Comparison of ENCODE assay signal across 9 cellular contexts in the genomic region with DNA sequence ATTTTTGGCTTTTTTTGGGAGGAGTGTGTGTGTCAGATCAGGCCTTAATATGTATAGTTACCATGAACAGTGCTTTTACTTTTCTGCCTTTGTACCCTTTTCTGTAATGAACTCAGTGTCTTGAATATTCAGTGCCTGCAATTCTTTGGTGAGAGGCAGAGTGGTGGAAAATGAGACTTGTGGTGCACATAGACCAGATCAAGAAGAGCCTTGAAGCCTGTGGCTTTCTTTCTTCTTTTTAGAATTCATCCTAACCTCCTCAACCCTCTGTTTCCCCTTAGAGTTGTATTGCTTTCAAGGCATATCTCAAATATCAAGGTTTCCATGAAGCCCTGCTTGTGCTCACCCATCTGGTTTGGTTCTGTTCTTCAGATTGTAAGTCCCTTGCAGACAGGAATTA. TPM values are rescaled to one million over a fixed set of nuclear protein-coding genes. Genes with fewer than 3 reads are reported as not detected.
DNase-seq lines count a peak whose midpoint lies in the region; ATAC-seq and TF ChIP-seq lines count a peak whose summit lies in the region.
"Had no signal": no experiment of that assay in that cellular context is flagged by ENCODE, and none has a peak within 500 bp of the region (broad histone marks: within the 10 kb centered on the region; RNA-seq: fewer than 3 reads in every experiment).

No MANE protein-coding gene starts in this region.

- POLR2A ChIA-PET in activated B cell treated with CpG ODN at 0.5 μM for 24 hours (lab: Charles Lee) = interaction anchor here (0.7 kb wide), 2 partner anchors 127 to 1012 kb away, joined by 4 to 5 read pairs; no protein-coding TSS in a partner anchor

- peak overlapping the region; percentile 16 for H3K27ac Mint-ChIP-seq in activated T-cell treated with anti-CD3 and anti-CD28 coated beads, Interleukin-2, amount 50 U/mL, for 24 hours
- peak overlapping the region; percentile 15 for H3K27ac Mint-ChIP-seq in activated B cell treated with CpG ODN at 0.5 μM for 24 hours

- H3K4me3 ChIP-seq in fibroblast of the aortic adventitia (ENCODE audit: low read depth, low read length) = peak overlapping the region; percentile 89
- peak overlapping the region; percentile 0 to 99 (median 93) for H3K4me3 ChIP-seq in stomach

- H3K9me3 Mint-ChIP-seq in activated T-cell treated with anti-CD3 and anti-CD28 coated beads, Interleukin-2, amount 50 U/mL, for 24 hours = no peaks in the 10 kb centered on the region
- H3K9me3 Mint-ChIP-seq in activated B cell treated with CpG ODN at 0.5 μM for 24 hours = no peaks in the 10 kb centered on the region

- CTCF ChIA-PET in activated B cell treated with CpG ODN at 0.5 μM for 24 hours (lab: Charles Lee) = no interaction called here

- H3K9me3 ChIP-seq in stomach = no peaks in the 10 kb centered on the region
- H3K9me3 ChIP-seq: upper lobe of left lung had no signal

- TF ChIP-seq POLR2A in stomach (IDR thresholded peaks at IDR 0.05) = no peak

- peaks cover 21 to 66% (median 40%) of the 10 kb centered on the region in 4 donors for H3K4me1 ChIP-seq in stomach

- intact Hi-C loops in activated B cell treated with CpG ODN at 0.5 μM for 24 hours (cut with micrococcal nuclease) = no loop called here
- intact Hi-C loops in stomach (cut with DNase I; ENCODE audit: low total_unique reads) = no loop called here

- no peak for ATAC-seq in activated B cell treated with CpG ODN at 0.5 μM for 24 hours (ENCODE audit: low read depth)

- peaks cover 62% of the 10 kb centered on the region for H3K4me1 Mint-ChIP-seq in activated T-cell treated with anti-CD3 and anti-CD28 coated beads, Interleukin-2, amount 50 U/mL, for 24 hours (ENCODE audit: low read depth)
- peaks cover 63% of the 10 kb centered on the region for H3K4me1 Mint-ChIP-seq in activated B cell treated with CpG ODN at 0.5 μM for 24 hours

- H3K36me3 Mint-ChIP-seq in activated T-cell treated with anti-CD3 and anti-CD28 coated beads, Interleukin-2, amount 50 U/mL, for 24 hours (ENCODE audit: low read depth) = peaks cover 52% of the 10 kb centered on the region
- peaks cover 26% of the 10 kb centered on the region for H3K36me3 Mint-ChIP-seq in activated B cell treated with CpG ODN at 0.5 μM for 24 hours (ENCODE audit: low read depth)

- H3K4me3 Mint-ChIP-seq in activated T-cell treated with anti-CD3 and anti-CD28 coated beads, Interleukin-2, amount 50 U/mL, for 24 hours = peak overlapping the region; percentile 97
- peak overlapping the region; percentile 90 for H3K4me3 Mint-ChIP-seq in activated B cell treated with CpG ODN at 0.5 μM for 24 hours

- TF ChIP-seq EP300 in stomach (IDR thresholded peaks at IDR 0.05) = no peak

- no peaks in the 10 kb centered on the region for H3K36me3 ChIP-seq in stomach
- H3K36me3 ChIP-seq: upper lobe of left lung had no signal

- DNase-seq in activated T-cell treated with anti-CD3 and anti-CD28 coated beads, Interleukin-2, amount 50 U/mL, for 24 hours = no peak
- DNase-seq in activated T-cell treated with anti-CD3 and anti-CD28 coated beads for 4 hours = no peak
- DNase-seq in activated B cell treated with CpG ODN at 0.5 μM for 24 hours = no peak
- no peak for DNase-seq in fibroblast of the aortic adventitia (ENCODE audit: low read depth)
- no peak for DNase-seq in stomach
- no peak for DNase-seq in GOT3 (lab: John Stamatoyannopoulos, UW)
- no peak for DNase-seq in DMS53 treated with DMSO at 0.1 percent for 48 hours (lab: John Stamatoyannopoulos, UW; ENCODE audit: unreplicated experiment)
- no peak for DNase-seq in COR-L47 (lab: John Stamatoyannopoulos, UW)
- DNase-seq: upper lobe of left lung had no signal

- no peaks in the 10 kb centered on the region for H3K27me3 Mint-ChIP-seq in activated T-cell treated with anti-CD3 and anti-CD28 coated beads, Interleukin-2, amount 50 U/mL, for 24 hours
- H3K27me3 Mint-ChIP-seq in activated B cell treated with CpG ODN at 0.5 μM for 24 hours = no peaks in the 10 kb centered on the region

- no peak for TF ChIP-seq CTCF in activated B cell treated with CpG ODN at 0.5 μM for 24 hours (IDR thresholded peaks at IDR 0.05)
- no peak for TF ChIP-seq CTCF in fibroblast of the aortic adventitia (IDR thresholded peaks at IDR 0.05; ENCODE audit: insufficient read depth, low read length)
- TF ChIP-seq CTCF in stomach (IDR thresholded peaks at IDR 0.05) = no peak

- no peak overlapping the region for H3K27ac ChIP-seq in stomach

- H3K27me3 ChIP-seq in stomach = no peaks in the 10 kb centered on the region
- H3K27me3 ChIP-seq: upper lobe of left lung had no signal

RNA-seq across cellular contexts. Expression of gene YLPM1, which starts 2.6 kb away (rescaled TPM):
- 68.5 and 85.9 TPM in 2 replicates for total RNA-seq in activated B cell treated with CpG ODN at 0.5 μM for 24 hours
- 39.7 and 57.2 TPM in 2 replicates for total RNA-seq in fibroblast of the aortic adventitia (ENCODE audit: low replicate concordance)
- 100 to 1,000 TPM in 1 of 5 donors, 10 to 100 TPM in 4; 29.2 to 114 (median 70.4) TPM for total RNA-seq in stomach
- polyA plus RNA-seq in stomach = 10 to 100 TPM; 11.9 to 13.7 (median 12.5) TPM

RNA-seq across cellular contexts. Expression of gene FCF1, which starts 52.8 kb away (rescaled TPM):
- total RNA-seq in activated B cell treated with CpG ODN at 0.5 μM for 24 hours (49.4 and 49.5 TPM in 2 replicates), fibroblast of the aortic adventitia (ENCODE audit: low replicate concordance) (52.2 and 52.3 TPM in 2 replicates), stomach (10 to 100 TPM in 3 of 5 donors, 1 to 10 TPM in 1, under 1 TPM in 1; 0.58 to 41.1 (median 12.7) TPM)
- polyA plus RNA-seq in stomach = 10 to 100 TPM in 2 of 3 donors, 1 to 10 TPM in 1; 8.3 to 20.2 (median 19.2) TPM

RNA-seq across cellular contexts. Expression of gene AREL1, which starts 52.8 kb away (rescaled TPM):
- total RNA-seq in activated B cell treated with CpG ODN at 0.5 μM for 24 hours (46.5 and 49.7 TPM in 2 replicates), fibroblast of the aortic adventitia (ENCODE audit: low replicate concordance) (21.8 and 27.1 TPM in 2 replicates), stomach (10 to 100 TPM in 4 of 5 donors, 1 to 10 TPM in 1; 7.1 to 51.4 (median 27.2) TPM)
- polyA plus RNA-seq in stomach = 1 to 10 TPM; 6.9 to 8.9 (median 7.1) TPM
